13 cellular contexts compared by ENCODE assay signal in the genomic region with DNA sequence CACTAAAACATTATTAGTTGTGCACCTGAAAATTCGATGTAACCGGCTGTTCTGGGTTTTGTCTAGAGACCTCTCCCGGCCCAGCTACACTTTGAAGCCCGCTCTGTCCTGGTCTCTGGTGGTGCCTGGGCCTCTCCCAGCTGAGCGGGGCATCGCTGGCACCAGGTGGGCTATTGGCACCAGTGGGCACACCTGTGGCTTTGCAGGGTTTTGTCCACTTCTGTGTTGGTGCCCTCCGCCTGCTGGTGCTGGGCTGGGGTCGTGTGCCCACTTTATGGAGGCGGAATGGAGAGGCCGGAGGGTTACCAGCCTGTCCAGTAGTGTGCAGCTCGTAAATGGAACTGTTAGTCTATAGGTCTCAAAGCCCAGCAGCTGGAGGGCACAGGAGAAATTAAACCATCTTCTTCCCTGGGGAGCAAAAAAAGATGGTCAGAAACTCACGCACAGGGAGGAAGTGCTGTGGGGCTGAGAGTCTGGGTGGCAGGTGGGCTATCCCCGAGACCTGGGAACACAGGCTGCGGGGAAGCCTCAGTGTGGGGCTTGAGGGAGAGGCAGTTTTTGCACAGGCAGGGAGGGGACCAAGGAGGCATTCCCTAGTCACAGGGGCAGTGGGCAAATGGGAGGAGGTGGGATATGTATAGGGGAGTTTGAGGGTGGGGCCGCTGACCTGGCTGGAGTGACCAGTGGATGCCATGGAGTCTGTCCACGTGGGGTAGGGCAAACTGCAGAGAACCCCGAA. TPM values are rescaled to one million over a fixed set of nuclear protein-coding genes. Genes with fewer than 3 reads are reported as not detected.
A peak's percentile ranks its signal among the peaks of the same experiment; 100 is the strongest.
DNase-seq lines count a peak whose midpoint lies in the region; ATAC-seq and TF ChIP-seq lines count a peak whose summit lies in the region.
"Had no signal": no experiment of that assay in that cellular context is flagged by ENCODE, and none has a peak within 500 bp of the region (broad histone marks: within the 10 kb centered on the region; RNA-seq: fewer than 3 reads in every experiment).

No MANE protein-coding gene starts in this region.

- H3K27ac ChIP-seq in C4-2B (peak overlapping the region; percentile 91), SJCRH30 (peak overlapping the region; percentile 62; the same call in 1 of the 2 replicates)

- H3K4me1 ChIP-seq in SJCRH30 = peaks cover 51% of the 10 kb centered on the region

- peaks cover 69% of the 10 kb centered on the region for H3K4me1 Mint-ChIP-seq in progenitor cell of endocrine pancreas (ENCODE audit: low read depth)
- H3K4me1 Mint-ChIP-seq in activated CD8-positive, alpha-beta memory T cell treated with anti-CD3 and anti-CD28 coated beads, Interleukin-2, amount 10 ng/mL, durations not matched to agents 7 days and 5 days = no peaks in the 10 kb centered on the region
- H3K4me1 Mint-ChIP-seq: activated naive CD8-positive, alpha-beta T cell treated with anti-CD3 and anti-CD28 coated beads, Interleukin-2, amount 10 ng/mL, durations not matched to agents 7 days and 5 days; CD4-positive, CD25-positive, alpha-beta regulatory T cell had no signal

- peak overlapping the region; percentile 99 for H3K27ac Mint-ChIP-seq in progenitor cell of endocrine pancreas
- no peak overlapping the region for H3K27ac Mint-ChIP-seq in activated CD8-positive, alpha-beta memory T cell treated with anti-CD3 and anti-CD28 coated beads, Interleukin-2, amount 10 ng/mL, durations not matched to agents 7 days and 5 days
- H3K27ac Mint-ChIP-seq: activated naive CD8-positive, alpha-beta T cell treated with anti-CD3 and anti-CD28 coated beads, Interleukin-2, amount 10 ng/mL, durations not matched to agents 7 days and 5 days; CD4-positive, CD25-positive, alpha-beta regulatory T cell; memory B cell had no signal

- CTCF ChIA-PET in activated CD8-positive, alpha-beta memory T cell treated with anti-CD3 and anti-CD28 coated beads, Interleukin-2, amount 10 ng/mL, durations not matched to agents 7 days and 5 days (lab: Charles Lee) = no interaction called here

- no peak for ATAC-seq in activated CD8-positive, alpha-beta memory T cell treated with anti-CD3 and anti-CD28 coated beads, Interleukin-2, amount 10 ng/mL, durations not matched to agents 7 days and 5 days
- ATAC-seq in GM18870 (IDR thresholded peaks at IDR 0.05; ENCODE audit: unreplicated experiment) (no peak), HG02938 (IDR thresholded peaks at IDR 0.05; ENCODE audit: unreplicated experiment) (no peak)
- ATAC-seq: stimulated activated naive CD8-positive, alpha-beta T cell treated with anti-CD3 and anti-CD28 coated beads, Interleukin-15, Interleukin-2, amounts not matched to agents 100 U/mL and 50 U/mL, for 24 hours had no signal

- peaks cover 4% of the 10 kb centered on the region; the same call in 1 of the 2 replicates for H3K9me3 ChIP-seq in SJCRH30 (replicated peaks)

- peaks cover 2% of the 10 kb centered on the region; the same call in 1 of the 2 replicates for H3K36me3 ChIP-seq in SJCRH30

- no peaks in the 10 kb centered on the region for H3K27me3 ChIP-seq in SJCRH30

- H3K4me3 Mint-ChIP-seq in progenitor cell of endocrine pancreas (ENCODE audit: low read depth) = peak overlapping the region; percentile 9
- no peak overlapping the region for H3K4me3 Mint-ChIP-seq in activated CD8-positive, alpha-beta memory T cell treated with anti-CD3 and anti-CD28 coated beads, Interleukin-2, amount 10 ng/mL, durations not matched to agents 7 days and 5 days
- H3K4me3 Mint-ChIP-seq: activated naive CD8-positive, alpha-beta T cell treated with anti-CD3 and anti-CD28 coated beads, Interleukin-2, amount 10 ng/mL, durations not matched to agents 7 days and 5 days; CD4-positive, CD25-positive, alpha-beta regulatory T cell; memory B cell had no signal

- no peak for TF ChIP-seq CTCF in C4-2B (conservative IDR thresholded peaks at IDR 0.05)
- TF ChIP-seq CTCF in fibroblast of villous mesenchyme (IDR thresholded peaks at IDR 0.05; ENCODE audit: insufficient read depth, low read depth, low read length) = no peak
- no peak for TF ChIP-seq CTCF in progenitor cell of endocrine pancreas (IDR thresholded peaks at IDR 0.05; ENCODE audit: unreplicated experiment)

- no peaks in the 10 kb centered on the region for H3K27me3 Mint-ChIP-seq in progenitor cell of endocrine pancreas
- no peaks in the 10 kb centered on the region for H3K27me3 Mint-ChIP-seq in activated CD8-positive, alpha-beta memory T cell treated with anti-CD3 and anti-CD28 coated beads, Interleukin-2, amount 10 ng/mL, durations not matched to agents 7 days and 5 days
- H3K27me3 Mint-ChIP-seq: activated naive CD8-positive, alpha-beta T cell treated with anti-CD3 and anti-CD28 coated beads, Interleukin-2, amount 10 ng/mL, durations not matched to agents 7 days and 5 days; CD4-positive, CD25-positive, alpha-beta regulatory T cell had no signal

- DNase-seq in SJCRH30 (no peak), fibroblast of villous mesenchyme (ENCODE audit: low read depth) (no peak), progenitor cell of endocrine pancreas (ENCODE audit: low spot score, unreplicated experiment) (no peak), DMS79 treated with DMSO at 0.1 percent for 48 hours (lab: John Stamatoyannopoulos, UW) (no peak)
- no peak for DNase-seq in activated CD8-positive, alpha-beta memory T cell treated with anti-CD3 and anti-CD28 coated beads, Interleukin-2, amount 10 ng/mL, durations not matched to agents 7 days and 5 days
- DNase-seq: activated CD4-positive, alpha-beta T cell treated with anti-CD3 and anti-CD28 coated beads, Interleukin-2, amount 50 U/mL, for 4 hours; activated naive CD8-positive, alpha-beta T cell treated with anti-CD3 and anti-CD28 coated beads, Interleukin-2, amount 10 ng/mL, durations not matched to agents 7 days and 5 days; CD4-positive, CD25-positive, alpha-beta regulatory T cell; stimulated activated naive CD8-positive, alpha-beta T cell treated with anti-CD3 and anti-CD28 coated beads, Interleukin-15, Interleukin-2, amounts not matched to agents 100 U/mL and 50 U/mL, for 24 hours had no signal

- no peaks in the 10 kb centered on the region for H3K9me3 Mint-ChIP-seq in progenitor cell of endocrine pancreas (ENCODE audit: low read depth)
- no peaks in the 10 kb centered on the region for H3K9me3 Mint-ChIP-seq in activated CD8-positive, alpha-beta memory T cell treated with anti-CD3 and anti-CD28 coated beads, Interleukin-2, amount 10 ng/mL, durations not matched to agents 7 days and 5 days (ENCODE audit: low read depth)
- H3K9me3 Mint-ChIP-seq: activated naive CD8-positive, alpha-beta T cell treated with anti-CD3 and anti-CD28 coated beads, Interleukin-2, amount 10 ng/mL, durations not matched to agents 7 days and 5 days; memory B cell had no signal

- peaks cover 11% of the 10 kb centered on the region for H3K36me3 Mint-ChIP-seq in progenitor cell of endocrine pancreas (ENCODE audit: insufficient read depth)
- no peaks in the 10 kb centered on the region for H3K36me3 Mint-ChIP-seq in activated CD8-positive, alpha-beta memory T cell treated with anti-CD3 and anti-CD28 coated beads, Interleukin-2, amount 10 ng/mL, durations not matched to agents 7 days and 5 days
- H3K36me3 Mint-ChIP-seq: activated naive CD8-positive, alpha-beta T cell treated with anti-CD3 and anti-CD28 coated beads, Interleukin-2, amount 10 ng/mL, durations not matched to agents 7 days and 5 days; CD4-positive, CD25-positive, alpha-beta regulatory T cell had no signal

- H3K4me3 ChIP-seq in SJCRH30 (peak overlapping the region; percentile 43), fibroblast of villous mesenchyme (ENCODE audit: low read depth, low read length) (peak overlapping the region; percentile 30)

RNA-seq across cellular contexts. Expression of gene SH3BP4, which starts 30.4 kb away (rescaled TPM):
- total RNA-seq in SJCRH30 (2014; rRNA removed; shearing (Covaris generic)) = 32.9 and 35.5 TPM in 2 replicates
- total RNA-seq in fibroblast of villous mesenchyme = 92.1 and 115 TPM in 2 replicates
- total RNA-seq in progenitor cell of endocrine pancreas = 45.7 and 49.0 TPM in 2 replicates
- total RNA-seq in activated CD8-positive, alpha-beta memory T cell treated with anti-CD3 and anti-CD28 coated beads, Interleukin-2, amount 10 ng/mL, durations not matched to agents 7 days and 5 days = under 1 TPM in 1 of 2 experiments, not detected in 1; 0.12 TPM

Comparison
In these comparisons a context has a peak if more than half of its experiments do, and no peak if none do; other contexts are left out.
1. RNA of gene SH3BP4, which starts 30.4 kb away (total RNA-seq): 92.1 to 115 TPM in fibroblast of villous mesenchyme, 45.7 to 49.0 TPM in progenitor cell of endocrine pancreas and 32.9 to 35.5 TPM in SJCRH30; 0.12 TPM in activated CD8-positive, alpha-beta memory T cell treated with anti-CD3 and anti-CD28 coated beads, Interleukin-2, amount 10 ng/mL, durations not matched to agents 7 days and 5 days; every median in the first group is over 10 times any median in the second.